Comparison of ENCODE assay signal across 10 cellular contexts in genomic region chr12:42426733-42427132, GRCh38.
DNase-seq lines count a peak whose midpoint lies in the region; TF ChIP-seq lines count a peak whose summit lies in the region.
"Had no signal": no experiment of that assay in that cellular context is flagged by ENCODE, and none has a peak within 500 bp of the region (broad histone marks: within the 10 kb centered on the region; RNA-seq: fewer than 3 reads in every experiment).

No MANE protein-coding gene starts in this region.

- no peaks in the 10 kb centered on the region for H3K27me3 ChIP-seq in NT2/D1 (ENCODE audit: insufficient read depth, insufficient read length)
- H3K27me3 ChIP-seq: BLaER1 treated with 17β-estradiol and CSF1 and Interleukin-3, amounts not matched to agents 10 nM and 100 nM had no signal

- no peaks in the 10 kb centered on the region for H3K9me3 ChIP-seq in NT2/D1 (ENCODE audit: insufficient read depth, low read length)
- H3K9me3 ChIP-seq: BLaER1 treated with 17β-estradiol and CSF1 and Interleukin-3, amounts not matched to agents 10 nM and 100 nM had no signal

- no peak for TF ChIP-seq CTCF in epithelial cell of esophagus (IDR thresholded peaks at IDR 0.05; ENCODE audit: insufficient read depth, low read depth, low read length, missing control alignments)

- H3K4me1 Mint-ChIP-seq in activated naive CD4-positive, alpha-beta T cell treated with anti-CD3 and anti-CD28 coated beads for 36 hours (ENCODE audit: low read depth), result peaks cover 8% of the 10 kb centered on the region
- H3K4me1 Mint-ChIP-seq in activated naive CD4-positive, alpha-beta T cell treated with anti-CD3 and anti-CD28 coated beads, Interleukin-2, amount 10 ng/mL, durations not matched to agents 7 days and 5 days, result peaks cover 2% of the 10 kb centered on the region

- CTCF ChIA-PET in activated naive CD4-positive, alpha-beta T cell treated with anti-CD3 and anti-CD28 coated beads for 36 hours (lab: Charles Lee), result no interaction called here
- CTCF ChIA-PET in activated naive CD4-positive, alpha-beta T cell treated with anti-CD3 and anti-CD28 coated beads, Interleukin-2, amount 10 ng/mL, durations not matched to agents 7 days and 5 days (lab: Charles Lee), result no interaction called here
- CTCF ChIA-PET in HEK293T (lab: Yijun Ruan, JAX), result no interaction called here

- POLR2A ChIA-PET in HEK293T (lab: Yijun Ruan, JAX), result no interaction called here

- no peaks in the 10 kb centered on the region for H3K27me3 Mint-ChIP-seq in activated naive CD4-positive, alpha-beta T cell treated with anti-CD3 and anti-CD28 coated beads for 36 hours (ENCODE audit: low read depth)
- no peaks in the 10 kb centered on the region for H3K27me3 Mint-ChIP-seq in activated naive CD4-positive, alpha-beta T cell treated with anti-CD3 and anti-CD28 coated beads, Interleukin-2, amount 10 ng/mL, durations not matched to agents 7 days and 5 days

- DNase-seq in activated naive CD4-positive, alpha-beta T cell treated with anti-CD3 and anti-CD28 coated beads for 36 hours, result peak; percentile 12
- DNase-seq in activated naive CD4-positive, alpha-beta T cell treated with anti-CD3 and anti-CD28 coated beads, Interleukin-2, amount 10 ng/mL, durations not matched to agents 7 days and 5 days, result no peak
- peak; percentile 15 for DNase-seq in NT2/D1 (ENCODE audit: low read depth, low spot score)
- peak; percentile 91 for DNase-seq in epithelial cell of esophagus (ENCODE audit: low read depth)
- DNase-seq in pulmonary artery endothelial cell (ENCODE audit: low read depth, low spot score), result peak; percentile 48
- no peak for DNase-seq in NCI-H446 (lab: John Stamatoyannopoulos, UW)
- no peak for DNase-seq in medulla oblongata (ENCODE audit: extremely low spot score)
- no peak for DNase-seq in HEK293T (ENCODE audit: extremely low spot score)
- DNase-seq: NCI-H446 treated with DMSO at 0.1 percent for 48 hours had no signal

- no peaks in the 10 kb centered on the region for H3K9me3 Mint-ChIP-seq in activated naive CD4-positive, alpha-beta T cell treated with anti-CD3 and anti-CD28 coated beads for 36 hours
- H3K9me3 Mint-ChIP-seq in activated naive CD4-positive, alpha-beta T cell treated with anti-CD3 and anti-CD28 coated beads, Interleukin-2, amount 10 ng/mL, durations not matched to agents 7 days and 5 days, result no peaks in the 10 kb centered on the region

- H3K4me1 ChIP-seq in NT2/D1 (ENCODE audit: insufficient read depth, insufficient read length), result no peaks in the 10 kb centered on the region

- H3K36me3 Mint-ChIP-seq in activated naive CD4-positive, alpha-beta T cell treated with anti-CD3 and anti-CD28 coated beads for 36 hours (ENCODE audit: low read depth), result peaks cover 30% of the 10 kb centered on the region
- peaks cover 26% of the 10 kb centered on the region for H3K36me3 Mint-ChIP-seq in activated naive CD4-positive, alpha-beta T cell treated with anti-CD3 and anti-CD28 coated beads, Interleukin-2, amount 10 ng/mL, durations not matched to agents 7 days and 5 days

- no peak overlapping the region for H3K9ac ChIP-seq in NT2/D1 (ENCODE audit: insufficient read length, low read depth)
- H3K9ac ChIP-seq: BLaER1 treated with 17β-estradiol and CSF1 and Interleukin-3, amounts not matched to agents 10 nM and 100 nM had no signal

- H3K36me3 ChIP-seq in NT2/D1 (ENCODE audit: insufficient read depth, insufficient read length, low read length), result peaks cover under 1% of the 10 kb centered on the region

- H3K27ac Mint-ChIP-seq in activated naive CD4-positive, alpha-beta T cell treated with anti-CD3 and anti-CD28 coated beads for 36 hours, result no peak overlapping the region
- H3K27ac Mint-ChIP-seq in activated naive CD4-positive, alpha-beta T cell treated with anti-CD3 and anti-CD28 coated beads, Interleukin-2, amount 10 ng/mL, durations not matched to agents 7 days and 5 days, result no peak overlapping the region

- H3K4me3 Mint-ChIP-seq in activated naive CD4-positive, alpha-beta T cell treated with anti-CD3 and anti-CD28 coated beads for 36 hours, result no peak overlapping the region
- no peak overlapping the region for H3K4me3 Mint-ChIP-seq in activated naive CD4-positive, alpha-beta T cell treated with anti-CD3 and anti-CD28 coated beads, Interleukin-2, amount 10 ng/mL, durations not matched to agents 7 days and 5 days

- no peak overlapping the region for H3K4me3 ChIP-seq in NT2/D1 (ENCODE audit: insufficient read length, low read depth)
- no peak overlapping the region for H3K4me3 ChIP-seq in epithelial cell of esophagus (ENCODE audit: low read length)
- H3K4me3 ChIP-seq: BLaER1 treated with 17β-estradiol and CSF1 and Interleukin-3, amounts not matched to agents 10 nM and 100 nM had no signal

- intact Hi-C loops in activated naive CD4-positive, alpha-beta T cell treated with anti-CD3 and anti-CD28 coated beads for 36 hours (cut with micrococcal nuclease), result no loop called here

TF ChIP-seq in HEK293T, 16 proteins besides CTCF, POLR2A, EP300 and RAD21:
- no peak for TF ChIP-seq TARDBP (IDR thresholded peaks at IDR 0.05)
- TF ChIP-seq NFRKB (IDR thresholded peaks at IDR 0.05), result no peak
- TF ChIP-seq FOXA1 (IDR thresholded peaks at IDR 0.05), result no peak
- no peak for TF ChIP-seq FOXK2 (IDR thresholded peaks at IDR 0.05)
- TF ChIP-seq L3MBTL2 (conservative IDR thresholded peaks at IDR 0.05), result no peak
- no peak for TF ChIP-seq SUZ12 (IDR thresholded peaks at IDR 0.05)
- no peak for TF ChIP-seq LEF1 (IDR thresholded peaks at IDR 0.05; ENCODE audit: borderline replicate concordance)
- no peak for TF ChIP-seq HDGF (IDR thresholded peaks at IDR 0.05; ENCODE audit: borderline replicate concordance)
- no peak for TF ChIP-seq CTBP1 (IDR thresholded peaks at IDR 0.05; ENCODE audit: borderline replicate concordance)
- TF ChIP-seq ZNF384 (IDR thresholded peaks at IDR 0.05), result no peak
- no peak for TF ChIP-seq ELF4 (IDR thresholded peaks at IDR 0.05)
- TF ChIP-seq SP1 (IDR thresholded peaks at IDR 0.05), result no peak
- no peak for TF ChIP-seq ARNT (IDR thresholded peaks at IDR 0.05)
- TF ChIP-seq FOXM1 (IDR thresholded peaks at IDR 0.05; ENCODE audit: borderline replicate concordance), result no peak
- no peak for TF ChIP-seq PKNOX1 (IDR thresholded peaks at IDR 0.05)
- TF ChIP-seq BHLHE40 (IDR thresholded peaks at IDR 0.05; ENCODE audit: borderline replicate concordance), result no peak

Comparison
In these comparisons a context has a peak if more than half of its experiments do, and no peak if none do; other contexts are left out.
1. DNase-seq: peak in activated naive CD4-positive, alpha-beta T cell treated with anti-CD3 and anti-CD28 coated beads for 36 hours (single experiment), NT2/D1 (single experiment), epithelial cell of esophagus (single experiment) and pulmonary artery endothelial cell (single experiment); none in activated naive CD4-positive, alpha-beta T cell treated with anti-CD3 and anti-CD28 coated beads, Interleukin-2, amount 10 ng/mL, durations not matched to agents 7 days and 5 days (single experiment), NCI-H446 (0 of 2), medulla oblongata (single experiment) and HEK293T (single experiment).